In the genomic region with DNA sequence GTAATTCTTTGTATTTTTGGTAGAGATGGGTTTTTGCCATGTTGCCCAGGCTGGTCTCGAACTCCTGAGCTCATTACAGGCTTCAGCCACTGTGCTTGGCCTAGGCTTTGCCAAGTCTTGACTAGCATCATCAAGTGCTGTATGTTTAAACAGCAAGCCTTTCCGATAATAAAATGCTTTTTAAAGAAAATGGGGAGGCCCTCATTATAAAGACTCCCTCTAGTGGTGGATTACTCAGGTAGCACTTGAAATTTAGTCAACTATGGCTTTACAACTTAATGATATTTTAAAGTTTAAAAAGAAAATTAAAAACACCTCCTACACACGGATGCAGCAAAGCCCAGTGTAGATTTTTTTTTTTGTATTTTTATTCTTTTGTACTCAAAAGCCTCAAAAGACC, we compare ENCODE assay signal across 7 cellular contexts.
DNase-seq lines count a peak whose midpoint lies in the region; ATAC-seq, FAIRE-seq and TF ChIP-seq lines count a peak whose summit lies in the region.

No MANE protein-coding gene starts in this region.

- no peak for FAIRE-seq in pancreas (lab: Jason Lieb, UNC)

- DNase-seq in NAMALWA (ENCODE audit: low spot score) (peak; percentile 51), choroid plexus epithelial cell (ENCODE audit: low read depth) (peak; percentile 62), pancreas (no peak), GF-D8 (lab: John Stamatoyannopoulos, UW) (no peak)
- no peak for DNase-seq in activated naive CD4-positive, alpha-beta T cell treated with Interleukin-2 at 50 U/mL for 16 hours

- no peak overlapping the region for H3K27ac ChIP-seq in pancreas

- ATAC-seq in pancreas (peak in 3 of 4 donors; percentile 31 to 47 (median 35)), GM21825 (IDR thresholded peaks at IDR 0.05; ENCODE audit: unreplicated experiment) (no peak)

- H3K4me3 ChIP-seq in choroid plexus epithelial cell (ENCODE audit: low read depth, low read length) = no peak overlapping the region
- no peak overlapping the region for H3K4me3 ChIP-seq in pancreas

- intact Hi-C loops in pancreas (cut with DNase I) = no loop called here

- H3K36me3 ChIP-seq in pancreas = no peaks in the 10 kb centered on the region

- 42% methylated on average over 3 of the region's 3 CpGs for WGBS in pancreas, 2 donors

- H3K4me1 ChIP-seq in pancreas = no peaks in the 10 kb centered on the region

- no peaks in the 10 kb centered on the region for H3K27me3 ChIP-seq in pancreas

- TF ChIP-seq CTCF in GM12872 (IDR thresholded peaks at IDR 0.05; ENCODE audit: insufficient read depth, low read depth, low read length) (peak; percentile 65), choroid plexus epithelial cell (conservative IDR thresholded peaks at IDR 0.05; ENCODE audit: low read depth, low read length) (peak; percentile 67), pancreas (IDR thresholded peaks at IDR 0.05) (peak in 3 of 4 donors; percentile 28 to 48 (median 46))

- no peaks in the 10 kb centered on the region for H3K9me3 ChIP-seq in pancreas

Comparison
In these comparisons a context has a peak if more than half of its experiments do, and no peak if none do; other contexts are left out.
1. DNase-seq: peak in NAMALWA (single experiment) and choroid plexus epithelial cell (single experiment); none in pancreas (0 of 6), activated naive CD4-positive, alpha-beta T cell treated with Interleukin-2 at 50 U/mL for 16 hours (single experiment) and GF-D8 (single experiment).
2. Peak in every context shown above with its lines, with median percentiles within 50 percentile points of each other: CTCF ChIP-seq.